In the genomic region with DNA sequence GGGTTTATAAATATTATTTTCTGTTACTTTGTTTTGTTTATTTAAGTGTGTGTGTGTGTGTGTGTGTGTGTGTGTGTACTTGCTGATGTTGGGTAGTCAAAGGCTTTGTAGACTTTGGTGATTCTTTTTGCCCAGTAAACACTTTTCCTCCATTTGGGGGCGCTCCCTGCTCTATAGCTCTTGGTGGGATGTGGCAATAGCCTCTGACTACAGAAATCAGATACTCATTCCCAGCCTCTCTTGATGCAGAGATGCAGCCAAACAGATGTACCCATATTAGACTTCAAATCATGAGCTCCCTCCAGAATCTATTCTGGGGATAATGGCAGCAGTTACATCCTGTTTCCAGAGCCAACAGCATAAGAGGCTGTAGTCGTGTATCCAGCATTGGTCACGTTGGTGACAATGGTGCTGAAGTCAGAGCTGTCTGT, we compare ENCODE assay signal across 11 cellular contexts. TPM values are rescaled to one million over a fixed set of nuclear protein-coding genes. Genes with fewer than 3 reads are reported as not detected.
DNase-seq lines count a peak whose midpoint lies in the region; ATAC-seq and TF ChIP-seq lines count a peak whose summit lies in the region.
"Had no signal": no experiment of that assay in that cellular context is flagged by ENCODE, and none has a peak within 500 bp of the region (broad histone marks: within the 10 kb centered on the region; RNA-seq: fewer than 3 reads in every experiment).

No MANE protein-coding gene starts in this region.

- no peak overlapping the region for H3K4me3 Mint-ChIP-seq in activated CD4-positive, alpha-beta T cell treated with anti-CD3 and anti-CD28 coated beads, Interleukin-2, amount 10 ng/mL, durations not matched to agents 7 days and 5 days

- peaks cover under 1% of the 10 kb centered on the region for H3K27me3 Mint-ChIP-seq in activated CD4-positive, alpha-beta T cell treated with anti-CD3 and anti-CD28 coated beads, Interleukin-2, amount 10 ng/mL, durations not matched to agents 7 days and 5 days

- in situ Hi-C loops in SK-MEL-5 (cut with HindIII; ENCODE audit: low pct_unique_long_range_greater_than_20kb, low sequenced_read_pairs) (no loop called here), gastrocnemius medialis (cut with MboI; ENCODE audit: low sequenced_read_pairs in 4 of 4) (loop anchor here in 1 of 4 donors (5.0 kb wide), 1 partner anchor 238 kb away; no protein-coding TSS in a partner anchor)

- POLR2A ChIA-PET in activated CD4-positive, alpha-beta T cell treated with anti-CD3 and anti-CD28 coated beads, Interleukin-2, amount 10 ng/mL, durations not matched to agents 7 days and 5 days (lab: Charles Lee), result no interaction called here

- peaks cover 5% of the 10 kb centered on the region for H3K9me3 Mint-ChIP-seq in activated CD4-positive, alpha-beta T cell treated with anti-CD3 and anti-CD28 coated beads, Interleukin-2, amount 10 ng/mL, durations not matched to agents 7 days and 5 days

- no peaks in the 10 kb centered on the region for H3K36me3 ChIP-seq in gastrocnemius medialis

- CTCF ChIA-PET in activated CD4-positive, alpha-beta T cell treated with anti-CD3 and anti-CD28 coated beads, Interleukin-2, amount 10 ng/mL, durations not matched to agents 7 days and 5 days (lab: Charles Lee), result no interaction called here

- no peaks in the 10 kb centered on the region for H3K27me3 ChIP-seq in gastrocnemius medialis
- H3K27me3 ChIP-seq: BLaER1 had no signal

- peak overlapping the region; percentile 74 to 94 (median 90) for H3K27ac ChIP-seq in gastrocnemius medialis
- H3K27ac ChIP-seq: BLaER1 had no signal

- intact Hi-C loops in gastrocnemius medialis (cut with DNase I; ENCODE audit: low total_unique reads), result loop anchor here (1.0 to 5.0 kb wide), 6 partner anchors 43 to 343 kb away; a partner anchor contains a TSS

- no peak overlapping the region for H3K4me3 ChIP-seq in gastrocnemius medialis
- H3K4me3 ChIP-seq: BLaER1 had no signal

- ATAC-seq in gastrocnemius medialis, result peak; percentile 93 to 97

- no peak for TF ChIP-seq POLR2A in gastrocnemius medialis (IDR thresholded peaks at IDR 0.05)

- DNase-seq in NCI-H2171 treated with DMSO at 0.1 percent for 48 hours (lab: John Stamatoyannopoulos, UW), result peak; percentile 38
- DNase-seq in NCI-H2171 (lab: John Stamatoyannopoulos, UW), result no peak
- peak; percentile 58 for DNase-seq in SK-MEL-5 (ENCODE audit: low read depth, low spot score)
- DNase-seq in fibroblast of the conjunctiva (ENCODE audit: low read depth), result peak; percentile 41
- DNase-seq in gastrocnemius medialis, result peak; percentile 71 to 81
- DNase-seq in activated CD4-positive, alpha-beta T cell treated with anti-CD3 and anti-CD28 coated beads, Interleukin-2, amount 10 ng/mL, durations not matched to agents 7 days and 5 days, result no peak
- DNase-seq in activated CD4-positive, CD25-positive, alpha-beta regulatory T cell (lab: John Stamatoyannopoulos, UW), result no peak
- no peak for DNase-seq in NCI-H146 treated with DMSO at 0.1 percent for 48 hours (lab: John Stamatoyannopoulos, UW; ENCODE audit: unreplicated experiment)

- H3K9me3 ChIP-seq in gastrocnemius medialis, result peaks cover 0 to 5% (median 0%) of the 10 kb centered on the region in 3 donors

- H3K27ac Mint-ChIP-seq in activated CD4-positive, alpha-beta T cell treated with anti-CD3 and anti-CD28 coated beads, Interleukin-2, amount 10 ng/mL, durations not matched to agents 7 days and 5 days, result no peak overlapping the region
- H3K27ac Mint-ChIP-seq: activated T-helper 2 cell treated with anti-CD3 and anti-CD28 coated beads, Interferon-gamma antibody, Interleukin-2, Interleukin-4, amounts not matched to agents 10 μg/mL and 5 μg/mL and 100 μg/mL, durations not matched to agents 14 hours and 24 hours and 36 hours had no signal

- peaks cover 2% of the 10 kb centered on the region for H3K36me3 Mint-ChIP-seq in activated CD4-positive, alpha-beta T cell treated with anti-CD3 and anti-CD28 coated beads, Interleukin-2, amount 10 ng/mL, durations not matched to agents 7 days and 5 days (ENCODE audit: low read depth)

- no peaks in the 10 kb centered on the region for H3K4me1 Mint-ChIP-seq in activated CD4-positive, alpha-beta T cell treated with anti-CD3 and anti-CD28 coated beads, Interleukin-2, amount 10 ng/mL, durations not matched to agents 7 days and 5 days

- peaks cover 28 to 31% of the 10 kb centered on the region in 2 donors for H3K4me1 ChIP-seq in gastrocnemius medialis
- H3K4me1 ChIP-seq: BLaER1 had no signal

- TF ChIP-seq CTCF in gastrocnemius medialis (IDR thresholded peaks at IDR 0.05 in 4 of 5, conservative IDR thresholded peaks at IDR 0.05 in 1 of 5), result peak in 4 of 5 experiments; percentile 40 to 53 (median 49)

RNA-seq across cellular contexts. Expression of a gene that starts 33.4 kb away (rescaled TPM):
- not detected in 2 replicates for total RNA-seq in SK-MEL-5 (2014; rRNA removed; shearing (Covaris generic))
- polyA plus RNA-seq in SK-MEL-5 (2015; cell fraction: cytosol; rRNA removed), result not detected in 2 replicates
- not detected in 2 replicates for polyA plus RNA-seq in SK-MEL-5 (2015; cell fraction: nucleus; rRNA removed)
- under 1 TPM in 1 of 4 donors, not detected in 3; 0.29 TPM for total RNA-seq in gastrocnemius medialis
- total RNA-seq in activated CD4-positive, alpha-beta T cell treated with anti-CD3 and anti-CD28 coated beads, Interleukin-2, amount 10 ng/mL, durations not matched to agents 7 days and 5 days, result not detected
- total RNA-seq: activated T-helper 2 cell treated with anti-CD3 and anti-CD28 coated beads, Interferon-gamma antibody, Interleukin-2, Interleukin-4, amounts not matched to agents 10 μg/mL and 5 μg/mL and 100 μg/mL, durations not matched to agents 14 hours and 24 hours and 36 hours; temporal lobe had no signal

RNA-seq across cellular contexts. Expression of a gene that starts 36.0 kb away (rescaled TPM):
- total RNA-seq in SK-MEL-5 (2014; rRNA removed; shearing (Covaris generic)), result 12.9 and 13.7 TPM in 2 replicates
- 8.1 and 10.5 TPM in 2 replicates for polyA plus RNA-seq in SK-MEL-5 (2015; cell fraction: cytosol; rRNA removed)
- 6.5 and 8.2 TPM in 2 replicates for polyA plus RNA-seq in SK-MEL-5 (2015; cell fraction: nucleus; rRNA removed)
- total RNA-seq in gastrocnemius medialis, result 1 to 10 TPM; 1.5 to 4.5 (median 2.9) TPM
- total RNA-seq in activated CD4-positive, alpha-beta T cell treated with anti-CD3 and anti-CD28 coated beads, Interleukin-2, amount 10 ng/mL, durations not matched to agents 7 days and 5 days, result 10 to 100 TPM; 83.6 to 91.5 TPM

Comparison
In these comparisons a context has a peak if more than half of its experiments do, and no peak if none do; other contexts are left out.
1. DNase-seq: peak in NCI-H2171 treated with DMSO at 0.1 percent for 48 hours (single experiment), SK-MEL-5 (single experiment), fibroblast of the conjunctiva (single experiment) and gastrocnemius medialis (2 of 2); none in NCI-H2171 (single experiment), activated CD4-positive, alpha-beta T cell treated with anti-CD3 and anti-CD28 coated beads, Interleukin-2, amount 10 ng/mL, durations not matched to agents 7 days and 5 days (single experiment), activated CD4-positive, CD25-positive, alpha-beta regulatory T cell (0 of 4) and NCI-H146 treated with DMSO at 0.1 percent for 48 hours (single experiment).